ENCODE assay signal across 23 cellular contexts in the genomic region with DNA sequence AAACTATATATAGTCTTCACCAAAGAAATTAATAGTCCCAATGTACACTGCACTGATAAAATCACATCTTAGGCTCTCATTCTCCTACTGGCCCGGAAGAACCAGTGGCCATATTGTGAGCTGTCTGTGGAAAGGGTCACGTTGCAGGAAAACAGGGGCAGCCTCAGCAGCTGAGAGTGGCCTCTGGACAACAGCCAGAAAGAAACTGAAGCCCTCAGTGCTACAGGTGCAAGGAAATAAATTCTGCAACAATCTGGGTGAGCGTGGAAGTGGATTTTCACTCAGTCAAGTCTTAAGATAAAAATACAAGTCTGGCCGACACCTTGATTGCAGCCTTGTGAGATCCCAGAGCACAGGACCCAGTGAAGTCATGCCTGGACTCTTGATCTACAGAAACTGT. TPM values are rescaled to one million over a fixed set of nuclear protein-coding genes. Genes with fewer than 3 reads are reported as not detected.
DNase-seq lines count a peak whose midpoint lies in the region; ATAC-seq, FAIRE-seq and TF ChIP-seq lines count a peak whose summit lies in the region.
"Had no signal": no experiment of that assay in that cellular context is flagged by ENCODE, and none has a peak within 500 bp of the region (broad histone marks: within the 10 kb centered on the region; RNA-seq: fewer than 3 reads in every experiment).

No MANE protein-coding gene starts in this region.

- H2AFZ ChIP-seq in PC-9 = 0 out of 2 replicates have a peak overlapping the region, but pooled peaks have one; percentile 43
- H2AFZ ChIP-seq in K562 (ENCODE audit: low read depth, low read length) = peak overlapping the region; percentile 85

- no peak for TF ChIP-seq EP300 in K562 (IDR thresholded peaks at IDR 0.05; ENCODE audit: low read length)

- CTCF ChIA-PET in PC-9 (lab: Charles Lee) = no interaction called here
- CTCF ChIA-PET in K562 (lab: Yijun Ruan, JAX; ENCODE audit: low intra/inter-chr PET ratio) = no interaction called here
- CTCF ChIA-PET in activated CD4-positive, alpha-beta memory T cell treated with anti-CD3 and anti-CD28 coated beads for 36 hours (lab: Charles Lee) = no interaction called here

- H3K4me3 ChIP-seq in PC-9 (no peak overlapping the region), K562 (no peak overlapping the region)

- peaks cover 10% of the 10 kb centered on the region for H3K4me1 Mint-ChIP-seq in activated CD4-positive, alpha-beta memory T cell treated with anti-CD3 and anti-CD28 coated beads for 36 hours (ENCODE audit: low read depth)
- H3K4me1 Mint-ChIP-seq in mesothelial cell of epicardium = peaks cover 14% of the 10 kb centered on the region

- no peaks in the 10 kb centered on the region for H3K9me2 ChIP-seq in PC-9 (ENCODE audit: insufficient read depth)

- H3K4me2 ChIP-seq in PC-9 (no peak overlapping the region), K562 (ENCODE audit: insufficient read depth, low read length) (no peak overlapping the region)

- intact Hi-C loops in PC-9 (cut with micrococcal nuclease; ENCODE audit: unreplicated experiment) (loop anchor here (5.0 kb wide), 1 partner anchor 56 kb away; no protein-coding TSS in a partner anchor), K562 (cut with micrococcal nuclease) (no loop called here)
- intact Hi-C loops in activated CD4-positive, alpha-beta memory T cell treated with anti-CD3 and anti-CD28 coated beads for 36 hours (cut with micrococcal nuclease) = no loop called here

- H3K9me3 ChIP-seq in PC-9 (ENCODE audit: insufficient read depth, low read depth) = no peaks in the 10 kb centered on the region
- H3K9me3 ChIP-seq in K562 (replicated peaks; ENCODE audit: control insufficient read depth, insufficient read depth, low read depth, low read length) = no peaks in the 10 kb centered on the region
- H3K9me3 ChIP-seq: BE2C had no signal

- no peak for TF ChIP-seq RAD21 in K562 (CRISPR knock-in tag; conservative IDR thresholded peaks at IDR 0.05 in 1 of 2, IDR thresholded peaks at IDR 0.05 in 1 of 2)

- H3K4me1 ChIP-seq in PC-9 (replicated peaks; ENCODE audit: insufficient read depth) (0 out of 2 replicates have a peak, but pooled peaks cover 5% of the 10 kb centered on the region), K562 (replicated peaks in 1 of 2; ENCODE audit: control insufficient read depth in 2 of 2, insufficient read depth in 2 of 2, low read length in 2 of 2) (peaks cover 5 to 11% of the 10 kb centered on the region in 2 experiments; a peak in 3 of 5 replicates)
- H3K4me1 ChIP-seq: BE2C had no signal

- H3K36me3 Mint-ChIP-seq in activated CD4-positive, alpha-beta memory T cell treated with anti-CD3 and anti-CD28 coated beads for 36 hours = no peaks in the 10 kb centered on the region
- no peaks in the 10 kb centered on the region for H3K36me3 Mint-ChIP-seq in mesothelial cell of epicardium
- H3K36me3 Mint-ChIP-seq: CD4-positive, CD25-positive, alpha-beta regulatory T cell; IgD-negative memory B cell had no signal

- H4K20me1 ChIP-seq in PC-9 (ENCODE audit: insufficient read depth) (no peaks in the 10 kb centered on the region), K562 (replicated peaks; ENCODE audit: control insufficient read depth, insufficient read depth, low read length) (no peaks in the 10 kb centered on the region)

- H3K9ac ChIP-seq in K562 (ENCODE audit: insufficient read depth in 1 of 2, low read depth in 2 of 2, low read length in 2 of 2) = no peak overlapping the region

- no peak for ATAC-seq in K562
- ATAC-seq: HCT116 had no signal

- 43% methylated on average over 4 of the region's 4 CpGs for WGBS in K562 (ENCODE audit: insufficient coverage, low coverage, missing lambda C conversion rate)

- TF ChIP-seq CTCF in PC-9 (conservative IDR thresholded peaks at IDR 0.05) = no peak
- no peak for TF ChIP-seq CTCF in K562 (IDR thresholded peaks at IDR 0.05 in 2 of 3, conservative IDR thresholded peaks at IDR 0.05 in 1 of 3; ENCODE audit: insufficient read depth in 2 of 3, low read depth in 1 of 3, low read length in 3 of 3)
- no peak for TF ChIP-seq CTCF in mesothelial cell of epicardium (IDR thresholded peaks at IDR 0.05; ENCODE audit: unreplicated experiment)

- in situ Hi-C loops in K562 (cut with MboI) = no loop called here

- H3K36me3 ChIP-seq in PC-9 (ENCODE audit: low read depth) = no peaks in the 10 kb centered on the region
- no peaks in the 10 kb centered on the region for H3K36me3 ChIP-seq in K562 (ENCODE audit: control insufficient read depth, insufficient read depth, low read length)
- H3K36me3 ChIP-seq: BE2C had no signal

- no peaks in the 10 kb centered on the region for H3K27me3 ChIP-seq in PC-9 (ENCODE audit: insufficient read depth, low read depth)
- no peaks in the 10 kb centered on the region for H3K27me3 ChIP-seq in K562 (ENCODE audit: control insufficient read depth in 2 of 2, insufficient read depth in 2 of 2, low read length in 2 of 2)
- H3K27me3 ChIP-seq: BE2C had no signal

- no peak overlapping the region for H3K27ac ChIP-seq in PC-9
- no peak overlapping the region for H3K27ac ChIP-seq in K562 (ENCODE audit: extremely low read depth, low read depth, low read length)

- TF ChIP-seq POLR2A in K562 (conservative IDR thresholded peaks at IDR 0.05) = no peak

- no peaks in the 10 kb centered on the region for H3K27me3 Mint-ChIP-seq in activated CD4-positive, alpha-beta memory T cell treated with anti-CD3 and anti-CD28 coated beads for 36 hours
- no peaks in the 10 kb centered on the region for H3K27me3 Mint-ChIP-seq in mesothelial cell of epicardium (ENCODE audit: low read depth)

- POLR2A ChIA-PET in PC-9 (lab: Charles Lee; ENCODE audit: unreplicated experiment) (no interaction called here), K562 (lab: Yijun Ruan, JAX) (interaction anchor here (0.6 kb wide), 1 partner anchor 61 kb away, joined by 3 read pairs; no protein-coding TSS in a partner anchor)
- POLR2A ChIA-PET in activated CD4-positive, alpha-beta memory T cell treated with anti-CD3 and anti-CD28 coated beads for 36 hours (lab: Charles Lee) = no interaction called here

- H3K27ac Mint-ChIP-seq in activated CD4-positive, alpha-beta memory T cell treated with anti-CD3 and anti-CD28 coated beads for 36 hours = no peak overlapping the region
- no peak overlapping the region for H3K27ac Mint-ChIP-seq in mesothelial cell of epicardium
- H3K27ac Mint-ChIP-seq: CD4-positive, CD25-positive, alpha-beta regulatory T cell; CD8-positive, alpha-beta memory T cell; IgD-negative memory B cell had no signal

- H3K9me1 ChIP-seq in K562 (ENCODE audit: control insufficient read depth, insufficient read depth, low read length) = no peaks in the 10 kb centered on the region

- no peak overlapping the region for H3K4me3 Mint-ChIP-seq in activated CD4-positive, alpha-beta memory T cell treated with anti-CD3 and anti-CD28 coated beads for 36 hours
- H3K4me3 Mint-ChIP-seq in mesothelial cell of epicardium = no peak overlapping the region
- H3K4me3 Mint-ChIP-seq: CD8-positive, alpha-beta memory T cell had no signal

- DNase-seq in NCI-H2227 treated with DMSO at 0.1 percent for 48 hours (lab: John Stamatoyannopoulos, UW) (peak; percentile 14), NCI-H2227 (lab: John Stamatoyannopoulos, UW; ENCODE audit: unreplicated experiment) (no peak), PC-9 (no peak), K562 (ENCODE audit: extremely low read depth in 1 of 4, low spot score in 3 of 4) (no peak), mesothelial cell of epicardium (ENCODE audit: low spot score in 2 of 2, unreplicated experiment in 2 of 2) (no peak)
- no peak for DNase-seq in activated CD4-positive, alpha-beta memory T cell treated with anti-CD3 and anti-CD28 coated beads for 36 hours
- DNase-seq: ACHN; BE2C; C1 segment of cervical spinal cord; CD4-positive, CD25-positive, alpha-beta regulatory T cell; CD8-positive, alpha-beta memory T cell; COR-L47; DMS153; DMS79; GDM1; GOT3; H7 had no signal

- H3K79me2 ChIP-seq in PC-9 (ENCODE audit: low read depth) = no peaks in the 10 kb centered on the region; the same call in 1 of the 2 replicates
- no peaks in the 10 kb centered on the region for H3K79me2 ChIP-seq in K562 (ENCODE audit: control insufficient read depth, insufficient read depth, low read length)

- H3F3A ChIP-seq in PC-9 (ENCODE audit: insufficient read depth, low read depth) = no peaks in the 10 kb centered on the region

- BruUV-seq in PC-9 (replicated peaks; lab: Mats Ljungman, UMichigan) (no TSS peak), K562 (replicated peaks; lab: Mats Ljungman, UMichigan) (no TSS peak)

- no peak for FAIRE-seq in K562 (lab: Jason Lieb, UNC)
- FAIRE-seq: A204.1, GM18507, HTR-8/SVneo had no signal

- H3K9me3 Mint-ChIP-seq in activated CD4-positive, alpha-beta memory T cell treated with anti-CD3 and anti-CD28 coated beads for 36 hours = no peaks in the 10 kb centered on the region
- H3K9me3 Mint-ChIP-seq in mesothelial cell of epicardium = peaks cover 22% of the 10 kb centered on the region
- H3K9me3 Mint-ChIP-seq: CD8-positive, alpha-beta memory T cell; IgD-negative memory B cell had no signal

RNA-seq across cellular contexts. Expression of a gene that starts 3.2 kb away (rescaled TPM):
- 28.2 and 30.4 TPM in 2 replicates for total RNA-seq in PC-9 (2021)
- total RNA-seq in K562 (2011; cell fraction: chromatin; rRNA removed; ENCODE audit: low replicate concordance) = 17.0 and 28.3 TPM in 2 replicates
- total RNA-seq in K562 (2011; cell fraction: nucleolus; rRNA removed) = 9.1 and 9.5 TPM in 2 replicates
- total RNA-seq in K562 (2011; cell fraction: nucleoplasm; rRNA removed) = 15.0 and 16.3 TPM in 2 replicates
- 9.0 and 9.5 TPM in 2 replicates for total RNA-seq in K562 (2014; rRNA removed)
- total RNA-seq in K562 (2014; rRNA removed; fragmentation: Illumina TruSeq; extraction: Trizol) = 15.8 and 16.9 TPM in 2 replicates
- total RNA-seq in K562 (2015; rRNA removed; fragmentation: Illumina TruSeq; extraction: Trizol) = 14.0 and 15.2 TPM in 2 replicates
- total RNA-seq in K562 (2021) = 13.7 and 14.7 TPM in 2 replicates
- polyA plus RNA-seq in K562 (2011; rRNA removed) = 18.9 and 21.5 TPM in 2 replicates
- polyA plus RNA-seq in K562 (2011; cell fraction: cytosol; rRNA removed) = 4.0 and 9.3 TPM in 2 replicates
- 27.9 and 40.5 TPM in 2 replicates for polyA plus RNA-seq in K562 (2011; cell fraction: nucleus; rRNA removed)
- 15.0 and 17.6 TPM in 2 replicates for polyA plus RNA-seq in K562 (2012)
- polyA plus RNA-seq in K562 (2014; fragmentation: Illumina TruSeq; extraction: Trizol) = 13.6 and 14.8 TPM in 2 replicates
- 10 to 100 TPM; 32.1 to 33.3 TPM for polyA plus RNA-seq in K562 (2014; fragmentation: Nextera tagmentation; extraction: Ambion mirVana)
- 17.9 and 19.3 TPM in 2 replicates for polyA plus RNA-seq in K562 (2014; rRNA removed)
- polyA minus RNA-seq in K562 (2011; rRNA and poly(A)+ RNA removed) = 16.8 and 17.8 TPM in 2 replicates
- polyA minus RNA-seq in K562 (2011; cell fraction: cytosol; rRNA and poly(A)+ RNA removed) = 4.0 and 6.0 TPM in 2 replicates
- polyA minus RNA-seq in K562 (2011; cell fraction: nucleus; rRNA and poly(A)+ RNA removed) = 12.1 and 15.6 TPM in 2 replicates
- 10 to 100 TPM; 12.1 to 13.2 TPM for total RNA-seq in activated CD4-positive, alpha-beta memory T cell treated with anti-CD3 and anti-CD28 coated beads for 36 hours
- 19.3 to 19.5 TPM (median 19.5 TPM) in 3 replicates for total RNA-seq in mesothelial cell of epicardium

RNA-seq across cellular contexts. Expression of a gene that starts 48.9 kb away (rescaled TPM):
- not detected in 2 replicates for total RNA-seq in PC-9 (2021)
- not detected in 2 replicates for total RNA-seq in K562 (2011; cell fraction: chromatin; rRNA removed; ENCODE audit: low replicate concordance)
- not detected in 2 replicates for total RNA-seq in K562 (2011; cell fraction: nucleolus; rRNA removed)
- total RNA-seq in K562 (2011; cell fraction: nucleoplasm; rRNA removed) = not detected in 2 replicates
- not detected in 2 replicates for total RNA-seq in K562 (2014; rRNA removed)
- not detected in 2 replicates for total RNA-seq in K562 (2014; rRNA removed; fragmentation: Illumina TruSeq; extraction: Trizol)
- not detected in 2 replicates for total RNA-seq in K562 (2015; rRNA removed; fragmentation: Illumina TruSeq; extraction: Trizol)
- not detected in 2 replicates for total RNA-seq in K562 (2021)
- polyA plus RNA-seq in K562 (2011; rRNA removed) = not detected in 2 replicates
- not detected in 2 replicates for polyA plus RNA-seq in K562 (2011; cell fraction: cytosol; rRNA removed)
- polyA plus RNA-seq in K562 (2011; cell fraction: nucleus; rRNA removed) = not detected in 2 replicates
- polyA plus RNA-seq in K562 (2012) = not detected in 2 replicates
- polyA plus RNA-seq in K562 (2014; fragmentation: Illumina TruSeq; extraction: Trizol) = not detected in 2 replicates
- not detected for polyA plus RNA-seq in K562 (2014; fragmentation: Nextera tagmentation; extraction: Ambion mirVana)
- 0.15 TPM in 1 of 2 replicates, not detected in the other for polyA plus RNA-seq in K562 (2014; rRNA removed)
- polyA minus RNA-seq in K562 (2011; rRNA and poly(A)+ RNA removed) = not detected in 2 replicates
- not detected in 2 replicates for polyA minus RNA-seq in K562 (2011; cell fraction: cytosol; rRNA and poly(A)+ RNA removed)
- not detected in 2 replicates for polyA minus RNA-seq in K562 (2011; cell fraction: nucleus; rRNA and poly(A)+ RNA removed)
- not detected for total RNA-seq in activated CD4-positive, alpha-beta memory T cell treated with anti-CD3 and anti-CD28 coated beads for 36 hours
- total RNA-seq in mesothelial cell of epicardium = not detected in 3 replicates
- total RNA-seq: CD4-positive, CD25-positive, alpha-beta regulatory T cell; CD8-positive, alpha-beta memory T cell; Daoy; H7 had no signal
- polyA plus RNA-seq: CD4-positive, CD25-positive, alpha-beta regulatory T cell; CD8-positive, alpha-beta memory T cell; IgD-negative memory B cell had no signal
